Comparison of ENCODE assay signal across 10 cellular contexts in genomic region chr4:138897818-138898226, GRCh38.
DNase-seq lines count a peak whose midpoint lies in the region; ATAC-seq and TF ChIP-seq lines count a peak whose summit lies in the region.
"Had no signal": no experiment of that assay in that cellular context is flagged by ENCODE, and none has a peak within 500 bp of the region (broad histone marks: within the 10 kb centered on the region; RNA-seq: fewer than 3 reads in every experiment).

No MANE protein-coding gene starts in this region.

- no TSS peak for BruUV-seq in A673 (replicated peaks; lab: Mats Ljungman, UMichigan)

- H3K9me3 ChIP-seq in A673 (ENCODE audit: low read depth, low read length, poor library complexity, severe bottlenecking) = no peaks in the 10 kb centered on the region

- no peaks in the 10 kb centered on the region for H3K27me3 ChIP-seq in A673 (replicated peaks; ENCODE audit: insufficient read depth, low read depth, low read length, poor library complexity)

- H3K36me3 ChIP-seq in A673 (ENCODE audit: insufficient read depth, low read length, poor library complexity, severe bottlenecking) = no peaks in the 10 kb centered on the region

- TF ChIP-seq CTCF in choroid plexus epithelial cell (conservative IDR thresholded peaks at IDR 0.05; ENCODE audit: low read depth, low read length) (no peak), A673 (conservative IDR thresholded peaks at IDR 0.05; ENCODE audit: low read depth, low read length) (no peak)

- POLR2A ChIA-PET in A673 (lab: Charles Lee; ENCODE audit: low non-redundant PET) = no interaction called here

- DNase-seq in NCI-H2171 treated with DMSO at 0.1 percent for 48 hours (lab: John Stamatoyannopoulos, UW) (peak; percentile 56), NCI-H2171 (lab: John Stamatoyannopoulos, UW) (no peak), NCI-H226 (peak; percentile 71), choroid plexus epithelial cell (ENCODE audit: low read depth) (peak; percentile 76), renal cortical epithelial cell (ENCODE audit: low read depth) (peak; percentile 42), A673 (ENCODE audit: low spot score) (no peak)
- DNase-seq in stimulated activated CD4-positive, alpha-beta T cell treated with anti-CD3 and anti-CD28 coated beads, Interleukin-4, amount 100 ng/mL, for 1 hour = no peak
- DNase-seq: activated effector memory CD4-positive, alpha-beta T cell treated with anti-CD3 and anti-CD28 coated beads, Interleukin-2, amount 50 U/mL, for 16 hours; kidney had no signal

- H3K4me3 ChIP-seq in choroid plexus epithelial cell (ENCODE audit: low read depth, low read length) (no peak overlapping the region), A673 (ENCODE audit: low read depth, low read length, poor library complexity, severe bottlenecking) (no peak overlapping the region)

- H3K27ac ChIP-seq in A673 (ENCODE audit: low read depth, low read length, poor library complexity, severe bottlenecking) = no peak overlapping the region

- ATAC-seq in HG02571 (IDR thresholded peaks at IDR 0.05; ENCODE audit: unreplicated experiment) = no peak

- intact Hi-C loops in A673 (cut with micrococcal nuclease; ENCODE audit: unreplicated experiment) = no loop called here

- peaks cover 2% of the 10 kb centered on the region for H3K4me1 ChIP-seq in A673 (ENCODE audit: insufficient read depth, low read length, poor library complexity, severe bottlenecking)

- CTCF ChIA-PET in A673 (lab: Charles Lee) = no interaction called here

Comparison
In these comparisons a context has a peak if more than half of its experiments do, and no peak if none do; other contexts are left out.
1. DNase-seq: peak in NCI-H2171 treated with DMSO at 0.1 percent for 48 hours (single experiment), NCI-H226 (single experiment), choroid plexus epithelial cell (single experiment) and renal cortical epithelial cell (single experiment); none in NCI-H2171 (single experiment), A673 (single experiment) and stimulated activated CD4-positive, alpha-beta T cell treated with anti-CD3 and anti-CD28 coated beads, Interleukin-4, amount 100 ng/mL, for 1 hour (single experiment).